8 cellular contexts compared by ENCODE assay signal in genomic region chr2:215436705-215437570, GRCh38. TPM values are rescaled to one million over a fixed set of nuclear protein-coding genes. Genes with fewer than 3 reads are reported as not detected.
DNase-seq lines count a peak whose midpoint lies in the region; ATAC-seq, FAIRE-seq and TF ChIP-seq lines count a peak whose summit lies in the region.

No MANE protein-coding gene starts in this region.

- TF ChIP-seq EP300 in H1 (IDR thresholded peaks at IDR 0.05; ENCODE audit: borderline replicate concordance in 1 of 2, low read depth in 2 of 2, low read length in 2 of 2): no peak

- CTCF ChIA-PET in A673 (lab: Charles Lee): no interaction called here
- CTCF ChIA-PET in Panc1 (lab: Charles Lee): no interaction called here
- CTCF ChIA-PET in H1 (lab: Charles Lee; ENCODE audit: partially characterized antibody): interaction anchor here (1.0 to 2.1 kb wide), 4 partner anchors 18 to 495 kb away, joined by 3 to 10 read pairs (median 5); no protein-coding TSS in a partner anchor
- CTCF ChIA-PET in naive thymus-derived CD4-positive, alpha-beta T cell (lab: Charles Lee): no interaction called here

- H3K36me3 Mint-ChIP-seq in naive thymus-derived CD4-positive, alpha-beta T cell: peaks cover 0 to 5% (median 0%) of the 10 kb centered on the region in 5 donors

- no peak overlapping the region for H3K4ac ChIP-seq in H1 (replicated peaks; ENCODE audit: insufficient read length, low read depth, low read length)

- peak overlapping the region; percentile 46 for H4K5ac ChIP-seq in H1 (ENCODE audit: insufficient read length, low read depth, low read length)

- no peak overlapping the region for H3K23ac ChIP-seq in H1 (ENCODE audit: insufficient read length)

- H2BK12ac ChIP-seq in H1 (ENCODE audit: low read depth, low read length): 0 out of 2 replicates have a peak overlapping the region, but pooled peaks have one; percentile 32

- no peak overlapping the region for H3K56ac ChIP-seq in H1 (replicated peaks; ENCODE audit: insufficient read length, low read depth, low read length)

- peaks cover 10 to 22% (median 21%) of the 10 kb centered on the region in 7 donors for H3K4me1 Mint-ChIP-seq in naive thymus-derived CD4-positive, alpha-beta T cell

- H3K18ac ChIP-seq in H1 (ENCODE audit: extremely low read depth, low read length): peak overlapping the region; percentile 87

- in situ Hi-C loops in Panc1 (cut with HindIII; ENCODE audit: low pct_unique_long_range_greater_than_20kb, low sequenced_read_pairs): no loop called here

- peak overlapping the region; percentile 73 to 95 for H3K4me2 ChIP-seq in H1 (ENCODE audit: insufficient read depth in 1 of 2, low read depth in 2 of 2, low read length in 2 of 2)

- H3K4me1 ChIP-seq in A673 (ENCODE audit: insufficient read depth, low read length, poor library complexity, severe bottlenecking): peaks cover 26% of the 10 kb centered on the region
- peaks cover 3% of the 10 kb centered on the region; the same call in 1 of the 2 replicates for H3K4me1 ChIP-seq in Panc1 (ENCODE audit: control insufficient read depth, insufficient read depth, low read length)
- H3K4me1 ChIP-seq in H1 (replicated peaks in 1 of 4; ENCODE audit: control insufficient read depth in 3 of 4, insufficient read depth in 4 of 4, low read length in 3 of 4): no peaks in the 10 kb centered on the region; a peak in 1 of 7 replicates
- H3K4me1 ChIP-seq in naive thymus-derived CD4-positive, alpha-beta T cell (ENCODE audit: control insufficient read depth in 2 of 2, insufficient read depth in 2 of 2, low read length in 2 of 2): peaks cover 8 to 15% of the 10 kb centered on the region in 2 donors

- no peaks in the 10 kb centered on the region for H3K9me3 ChIP-seq in A673 (ENCODE audit: low read depth, low read length, poor library complexity, severe bottlenecking)
- no peaks in the 10 kb centered on the region for H3K9me3 ChIP-seq in Panc1 (ENCODE audit: control insufficient read depth, insufficient read depth, low read depth, low read length)
- H3K9me3 ChIP-seq in H1 (ENCODE audit: insufficient read depth in 2 of 2, low read depth in 1 of 2, low read length in 1 of 2): no peaks in the 10 kb centered on the region
- no peaks in the 10 kb centered on the region for H3K9me3 ChIP-seq in naive thymus-derived CD4-positive, alpha-beta T cell (ENCODE audit: control insufficient read depth in 2 of 3, low read length in 3 of 3)

- FAIRE-seq in H1 (lab: Jason Lieb, UNC): no peak

- peaks cover 0 to 5% (median 0%) of the 10 kb centered on the region in 11 donors for H3K9me3 Mint-ChIP-seq in naive thymus-derived CD4-positive, alpha-beta T cell

- H3K23me2 ChIP-seq in H1 (ENCODE audit: low read depth, low read length): peaks cover 10% of the 10 kb centered on the region

- H3K14ac ChIP-seq in H1 (ENCODE audit: insufficient read length): no peak overlapping the region

- H3K4me3 Mint-ChIP-seq in naive thymus-derived CD4-positive, alpha-beta T cell: peak overlapping the region; percentile 77 to 89 (median 82)

- no peaks in the 10 kb centered on the region for H4K20me1 ChIP-seq in H1 (replicated peaks in 1 of 2; ENCODE audit: control insufficient read depth in 1 of 2, insufficient read depth in 2 of 2, low read length in 2 of 2)

- no peak for TF ChIP-seq CTCF in A673 (conservative IDR thresholded peaks at IDR 0.05; ENCODE audit: low read depth, low read length)
- no peak for TF ChIP-seq CTCF in Panc1 (IDR thresholded peaks at IDR 0.05)
- TF ChIP-seq CTCF in H1 (IDR thresholded peaks at IDR 0.05; ENCODE audit: control extremely low read depth in 1 of 3, insufficient read depth in 1 of 3, low read depth in 1 of 3, low read length in 3 of 3): no peak

- no peak overlapping the region for H4K8ac ChIP-seq in H1 (ENCODE audit: extremely low read depth, insufficient read depth, low read length)

- H3K9ac ChIP-seq in H1 (replicated peaks in 1 of 4; ENCODE audit: extremely low read depth in 1 of 4, low read depth in 3 of 4, low read length in 3 of 4): peak overlapping the region; percentile 53 to 73 (median 66)

- H3K27ac ChIP-seq in A673 (ENCODE audit: low read depth, low read length, poor library complexity, severe bottlenecking) (peak overlapping the region; percentile 96), Panc1 (ENCODE audit: low read length) (no peak overlapping the region), H1 (ENCODE audit: low read depth, low read length) (peak overlapping the region; percentile 85)
- H3K27ac ChIP-seq in naive thymus-derived CD4-positive, alpha-beta T cell (ENCODE audit: low read depth, low read length): no peak overlapping the region

- POLR2A ChIA-PET in A673 (lab: Charles Lee; ENCODE audit: low non-redundant PET): interaction anchor here (0.5 to 0.8 kb wide), 4 partner anchors 16 to 335 kb away, joined by 3 to 19 read pairs (median 8); no protein-coding TSS in a partner anchor
- POLR2A ChIA-PET in Panc1 (lab: Charles Lee): no interaction called here
- POLR2A ChIA-PET in H1 (lab: Charles Lee; ENCODE audit: partially characterized antibody): interaction anchor here (0.7 to 2.1 kb wide), 7 partner anchors 11 to 494 kb away, joined by 3 to 5 read pairs (median 3); partner anchors contain the start of gene ATIC
- POLR2A ChIA-PET in naive thymus-derived CD4-positive, alpha-beta T cell (lab: Charles Lee): interaction anchor here (0.6 kb wide), 1 partner anchor 327 kb away, joined by 3 read pairs; no protein-coding TSS in a partner anchor

- peak overlapping the region in 1 of 9 donors; percentile 41 for H3K27ac Mint-ChIP-seq in naive thymus-derived CD4-positive, alpha-beta T cell

- no peak for TF ChIP-seq RAD21 in H1 (IDR thresholded peaks at IDR 0.05 in 1 of 2, conservative IDR thresholded peaks at IDR 0.05 in 1 of 2; ENCODE audit: low read depth in 2 of 2, low read length in 2 of 2)

- H2BK120ac ChIP-seq in H1 (replicated peaks; ENCODE audit: low read depth, low read length): no peak overlapping the region

- H3K27me3 Mint-ChIP-seq in naive thymus-derived CD4-positive, alpha-beta T cell: peaks cover 58 to 76% (median 69%) of the 10 kb centered on the region in 5 donors

- peak overlapping the region; percentile 88 for H3K4me3 ChIP-seq in A673 (ENCODE audit: low read depth, low read length, poor library complexity, severe bottlenecking)
- H3K4me3 ChIP-seq in Panc1 (ENCODE audit: low read depth in 2 of 2, low read length in 2 of 2): peak overlapping the region; percentile 50 to 72
- peak overlapping the region; percentile 80 to 99 (median 84) for H3K4me3 ChIP-seq in H1 (ENCODE audit: extremely low read depth in 1 of 4, insufficient read depth in 2 of 4, low read depth in 3 of 4, low read length in 4 of 4)
- peak overlapping the region; percentile 47 for H3K4me3 ChIP-seq in naive thymus-derived CD4-positive, alpha-beta T cell (ENCODE audit: low read length)

- no peak overlapping the region for H2BK15ac ChIP-seq in H1 (ENCODE audit: low read length)

- H2AK5ac ChIP-seq in H1 (ENCODE audit: low read depth, low read length): no peak overlapping the region

- H3K36me3 ChIP-seq in A673 (ENCODE audit: insufficient read depth, low read length, poor library complexity, severe bottlenecking) (peaks cover 28% of the 10 kb centered on the region), Panc1 (ENCODE audit: control insufficient read depth, insufficient read depth, low read length) (no peaks in the 10 kb centered on the region; the same call in 1 of the 2 replicates), H1 (ENCODE audit: control insufficient read depth in 2 of 4, insufficient read depth in 4 of 4, low read length in 3 of 4) (peaks cover 0 to 5% (median 0%) of the 10 kb centered on the region in 4 experiments; a peak in 2 of 8 replicates)
- no peaks in the 10 kb centered on the region for H3K36me3 ChIP-seq in naive thymus-derived CD4-positive, alpha-beta T cell (ENCODE audit: control insufficient read depth in 2 of 3, insufficient read depth in 3 of 3, low read length in 3 of 3)

- intact Hi-C loops in A673 (cut with micrococcal nuclease; ENCODE audit: unreplicated experiment): loop anchor here (1.0 to 5.0 kb wide), 2 partner anchors 350 to 483 kb away; no protein-coding TSS in a partner anchor
- intact Hi-C loops in Panc1 (cut with micrococcal nuclease; ENCODE audit: unreplicated experiment): no loop called here
- intact Hi-C loops in naive thymus-derived CD4-positive, alpha-beta T cell (cut with micrococcal nuclease): loop anchor here in 1 of 2 donors (2.0 to 10.0 kb wide), 2 partner anchors 126 to 622 kb away; no protein-coding TSS in a partner anchor

- ATAC-seq in GM19351 (IDR thresholded peaks at IDR 0.05; ENCODE audit: unreplicated experiment) (peak; percentile 9), Panc1 (peak; percentile 32; the same call in 1 of the 2 replicates)
- ATAC-seq in naive thymus-derived CD4-positive, alpha-beta T cell: peak; percentile 31

- 0 out of 2 replicates have a peak overlapping the region, but pooled peaks have one; percentile 97 for H2AFZ ChIP-seq in H1 (ENCODE audit: low read length)

- peak overlapping the region; percentile 78 for H2BK5ac ChIP-seq in H1 (ENCODE audit: low read depth, low read length)

- H3K27me3 ChIP-seq in A673 (replicated peaks; ENCODE audit: insufficient read depth, low read depth, low read length, poor library complexity) (no peaks in the 10 kb centered on the region), Panc1 (ENCODE audit: control insufficient read depth, insufficient read depth, low read length) (peaks cover 40% of the 10 kb centered on the region), H1 (replicated peaks in 1 of 4; ENCODE audit: control insufficient read depth in 3 of 4, extremely low read depth in 1 of 4, insufficient read depth in 3 of 4, low read length in 3 of 4) (no peaks in the 10 kb centered on the region; a peak in 2 of 7 replicates)
- H3K27me3 ChIP-seq in naive thymus-derived CD4-positive, alpha-beta T cell (ENCODE audit: control insufficient read depth in 2 of 2, insufficient read depth in 2 of 2, low read length in 2 of 2): peaks cover 12 to 24% of the 10 kb centered on the region in 2 donors

- no peaks in the 10 kb centered on the region for H3K79me1 ChIP-seq in H1 (ENCODE audit: low read depth, low read length)

- no peak for TF ChIP-seq POLR2A in H1 (IDR thresholded peaks at IDR 0.05; ENCODE audit: control extremely low read depth in 1 of 2, low read depth in 2 of 2, low read length in 2 of 2)

- 9% methylated on average over 22 of the region's 22 CpGs; no CpG with 5 or more reads in 1 of the 2 experiments for WGBS in H1 (ENCODE audit: extremely low coverage in 1 of 2, insufficient coverage in 1 of 2, insufficient read length in 1 of 2, insufficient replicate concordance in 2 of 2, low coverage in 1 of 2, low lambda C conversion rate in 2 of 2, missing lambda C conversion rate in 1 of 2), 2 experiments

- BruUV-seq in A673 (replicated peaks; lab: Mats Ljungman, UMichigan): TSS peak; percentile 86
- no TSS peak for BruUV-seq in Panc1 (replicated peaks; lab: Mats Ljungman, UMichigan)

- H4K91ac ChIP-seq in H1 (replicated peaks; ENCODE audit: insufficient read length, low read length): peak overlapping the region; percentile 7

- no peak for DNase-seq in A673 (ENCODE audit: low spot score)
- DNase-seq in Panc1 (ENCODE audit: low read depth, low spot score): no peak
- DNase-seq in H1 (ENCODE audit: low read depth in 1 of 2, low spot score in 2 of 2): no peak
- peak in 3 of 9 donors; percentile 4 to 6 (median 5) for DNase-seq in naive thymus-derived CD4-positive, alpha-beta T cell
- DNase-seq in NCI-H2029 (lab: John Stamatoyannopoulos, UW): no peak
- no peak for DNase-seq in SKM-1 (lab: John Stamatoyannopoulos, UW; ENCODE audit: unreplicated experiment)
- DNase-seq in COLO668 (lab: John Stamatoyannopoulos, UW; ENCODE audit: unreplicated experiment): no peak

- H3K79me2 ChIP-seq in H1 (ENCODE audit: control insufficient read depth in 1 of 2, insufficient read depth in 2 of 2, low read length in 2 of 2): no peaks in the 10 kb centered on the region

- no peak overlapping the region for H2BK20ac ChIP-seq in H1 (ENCODE audit: low read length)

RNA-seq across cellular contexts. Expression of gene FN1, which starts 1.1 kb away (rescaled TPM):
- total RNA-seq in A673 (2021) (1,570 and 2,058 TPM in 2 replicates), Panc1 (2021; ENCODE audit: unreplicated experiment) (4.2 TPM)
- 2.0 TPM for polyA plus RNA-seq in Panc1 (2012; ENCODE audit: insufficient read length)
- 109 and 116 TPM in 2 replicates for total RNA-seq in H1 (2021; fragmentation: NEBNext Ultra II Directional; extraction: Animal tissue kit (Norgen Biotek cat#: 25700))
- polyA plus RNA-seq in H1 (2011; rRNA removed): 42.4 and 42.9 TPM in 2 replicates
- polyA plus RNA-seq in H1 (2011; cell fraction: cytosol; rRNA removed): 43.8 TPM
- 156 TPM for polyA plus RNA-seq in H1 (2011; cell fraction: nucleus; rRNA removed)
- 62.9 to 96.1 TPM (median 74.4 TPM) in 4 replicates for polyA plus RNA-seq in H1 (2012, experiment 1 of 2)
- 11.6 TPM for polyA plus RNA-seq in H1 (2012, experiment 2 of 2)
- polyA plus RNA-seq in H1 (2013, experiment 1 of 2): 149 TPM
- polyA plus RNA-seq in H1 (2013, experiment 2 of 2): 106 TPM
- polyA minus RNA-seq in H1 (2011; rRNA and poly(A)+ RNA removed): 75.3 and 112 TPM in 2 replicates
- polyA minus RNA-seq in H1 (2011; cell fraction: cytosol; rRNA and poly(A)+ RNA removed): 58.6 TPM
- polyA minus RNA-seq in H1 (2011; cell fraction: nucleus; rRNA and poly(A)+ RNA removed): 61.7 TPM
- total RNA-seq in naive thymus-derived CD4-positive, alpha-beta T cell: 1 to 10 TPM in 2 of 5 experiments, under 1 TPM in 3; 0.13 to 2.2 (median 0.81) TPM
- polyA plus RNA-seq in naive thymus-derived CD4-positive, alpha-beta T cell: under 1 TPM; 0.48 to 0.52 TPM

Comparison
In these comparisons a context has a peak if more than half of its experiments do, and no peak if none do; other contexts are left out.
1. H3K27ac ChIP-seq: peak in A673 (single experiment) and H1 (single experiment); none in Panc1 (single experiment) and naive thymus-derived CD4-positive, alpha-beta T cell (single experiment).
2. RNA of gene FN1, which starts 1.1 kb away (total RNA-seq): 1,570 to 2,058 TPM in A673 and 109 to 116 TPM in H1; 4.2 TPM in Panc1 (single experiment) and 0.13 to 2.2 TPM in naive thymus-derived CD4-positive, alpha-beta T cell; every median in the first group is over 10 times any median in the second.
3. Peak in every context shown above with its lines, with median percentiles within 50 percentile points of each other: H3K4me3 ChIP-seq and ATAC-seq.